In genomic region chr9:114787781-114788498, GRCh38 we compare ENCODE assay signal across 29 cellular contexts. TPM values are rescaled to one million over a fixed set of nuclear protein-coding genes. Genes with fewer than 3 reads are reported as not detected.
"Had no signal": no experiment of that assay in that cellular context is flagged by ENCODE, and none has a peak within 500 bp of the region (broad histone marks: within the 10 kb centered on the region; RNA-seq: fewer than 3 reads in every experiment).

No MANE protein-coding gene starts in this region.

- H3K36me3 ChIP-seq: cardiac muscle cell, lower lobe of right lung, right lobe of liver, vagina had no signal

- H3K4me1 Mint-ChIP-seq: activated CD4-positive, alpha-beta T cell treated with anti-CD3 and anti-CD28 coated beads for 36 hours; endodermal cell; stimulated activated effector memory CD8-positive, alpha-beta T cell treated with anti-CD3 and anti-CD28 coated beads, Interleukin-12 subunit alpha, Interleukin-12 subunit beta, amount 100 ng/mL, for 72 hours had no signal

- H3K4me3 Mint-ChIP-seq: activated B cell treated with CpG ODN at 0.5 μM for 24 hours; activated CD4-positive, alpha-beta T cell treated with anti-CD3 and anti-CD28 coated beads for 36 hours; activated naive CD8-positive, alpha-beta T cell treated with anti-CD3 and anti-CD28 coated beads for 36 hours; activated T-cell treated with anti-CD3 and anti-CD28 coated beads, Interleukin-2, amount 50 U/mL, for 24 hours; endodermal cell; naive thymus-derived CD4-positive, alpha-beta T cell; neural crest cell; stimulated activated effector memory CD8-positive, alpha-beta T cell treated with anti-CD3 and anti-CD28 coated beads, Interleukin-12 subunit alpha, Interleukin-12 subunit beta, amount 100 ng/mL, for 72 hours; type B pancreatic cell had no signal

- H3K9me3 Mint-ChIP-seq: activated B cell treated with CpG ODN at 0.5 μM for 24 hours; activated naive CD8-positive, alpha-beta T cell treated with anti-CD3 and anti-CD28 coated beads for 36 hours; activated T-cell treated with anti-CD3 and anti-CD28 coated beads, Interleukin-2, amount 50 U/mL, for 24 hours; activated T-helper 2 cell treated with anti-CD3 and anti-CD28 coated beads, Interferon-gamma antibody, Interleukin-2, Interleukin-4, amounts not matched to agents 10 μg/mL and 5 μg/mL and 100 μg/mL, durations not matched to agents 14 hours and 24 hours and 36 hours; endodermal cell; neural crest cell; stimulated activated effector memory CD8-positive, alpha-beta T cell treated with anti-CD3 and anti-CD28 coated beads, Interleukin-12 subunit alpha, Interleukin-12 subunit beta, amount 100 ng/mL, for 72 hours; type B pancreatic cell had no signal

- DNase-seq: activated B cell treated with CpG ODN at 0.5 μM for 24 hours; activated CD4-positive, alpha-beta T cell treated with anti-CD3 and anti-CD28 coated beads for 36 hours; activated CD4-positive, alpha-beta T cell treated with anti-CD3 and anti-CD28 coated beads, Interleukin-2, amount 50 U/mL, for 4 hours; activated CD8-positive, alpha-beta memory T cell treated with anti-CD3 and anti-CD28 coated beads for 24 hours; activated CD8-positive, alpha-beta memory T cell treated with anti-CD3 and anti-CD28 coated beads, Interleukin-2, amount 50 U/mL, for 4 hours; activated naive CD4-positive, alpha-beta T cell; activated naive CD8-positive, alpha-beta T cell treated with anti-CD3 and anti-CD28 coated beads for 36 hours; activated T-cell treated with anti-CD3 and anti-CD28 coated beads, Interleukin-2, amount 50 U/mL, for 24 hours; amniotic stem cell; cortex of kidney; endodermal cell; glutamatergic neuron; hypothalamus; kidney; lower lobe of right lung; naive thymus-derived CD4-positive, alpha-beta T cell; occipital lobe; right lobe of liver; stimulated activated CD4-positive, alpha-beta T cell treated with anti-CD3 and anti-CD28 coated beads, Interleukin-2, amount 100 ng/mL, for 24 hours; T1000; testis had no signal

- H3K27ac Mint-ChIP-seq: activated B cell treated with CpG ODN at 0.5 μM for 24 hours; activated CD4-positive, alpha-beta T cell treated with anti-CD3 and anti-CD28 coated beads for 36 hours; activated naive CD8-positive, alpha-beta T cell treated with anti-CD3 and anti-CD28 coated beads for 36 hours; activated T-cell treated with anti-CD3 and anti-CD28 coated beads, Interleukin-2, amount 50 U/mL, for 24 hours; activated T-helper 2 cell treated with anti-CD3 and anti-CD28 coated beads, Interferon-gamma antibody, Interleukin-2, Interleukin-4, amounts not matched to agents 10 μg/mL and 5 μg/mL and 100 μg/mL, durations not matched to agents 14 hours and 24 hours and 36 hours; endodermal cell; naive thymus-derived CD4-positive, alpha-beta T cell; type B pancreatic cell had no signal

- H3K36me3 Mint-ChIP-seq: stimulated activated effector memory CD8-positive, alpha-beta T cell treated with anti-CD3 and anti-CD28 coated beads, Interleukin-12 subunit alpha, Interleukin-12 subunit beta, amount 100 ng/mL, for 72 hours had no signal

- H3K9me3 ChIP-seq: lower lobe of right lung, right lobe of liver, testis, vagina had no signal

- H3K27me3 ChIP-seq: right lobe of liver, testis, vagina had no signal

- H3K4me3 ChIP-seq: cardiac muscle cell, lower lobe of right lung, right lobe of liver, skin epidermis, testis, vagina had no signal

- H3K27me3 Mint-ChIP-seq: activated B cell treated with CpG ODN at 0.5 μM for 24 hours; activated CD4-positive, alpha-beta T cell treated with anti-CD3 and anti-CD28 coated beads for 36 hours; activated naive CD8-positive, alpha-beta T cell treated with anti-CD3 and anti-CD28 coated beads for 36 hours; activated T-cell treated with anti-CD3 and anti-CD28 coated beads, Interleukin-2, amount 50 U/mL, for 24 hours; type B pancreatic cell had no signal

- H3K4me1 ChIP-seq: lower lobe of right lung, right lobe of liver, testis had no signal

- ATAC-seq: activated CD4-positive, alpha-beta T cell treated with anti-CD3 and anti-CD28 coated beads for 36 hours; left lobe of liver; lower lobe of right lung; naive thymus-derived CD4-positive, alpha-beta T cell; right lobe of liver; stimulated activated effector memory CD8-positive, alpha-beta T cell treated with anti-CD3 and anti-CD28 coated beads, Interleukin-12 subunit alpha, Interleukin-12 subunit beta, amount 100 ng/mL, for 72 hours had no signal

- H3K27ac ChIP-seq: cardiac muscle cell, lower lobe of right lung, right lobe of liver, skin epidermis, testis, vagina had no signal

RNA-seq across cellular contexts. Expression of gene TNFSF15, which starts 17.9 kb away (rescaled TPM):
- total RNA-seq: cardiac muscle cell, endodermal cell, neural crest cell had no signal
- polyA plus RNA-seq: cardiac muscle cell; naive thymus-derived CD4-positive, alpha-beta T cell had no signal
